Comparison of ENCODE assay signal across 24 cellular contexts in the genomic region with DNA sequence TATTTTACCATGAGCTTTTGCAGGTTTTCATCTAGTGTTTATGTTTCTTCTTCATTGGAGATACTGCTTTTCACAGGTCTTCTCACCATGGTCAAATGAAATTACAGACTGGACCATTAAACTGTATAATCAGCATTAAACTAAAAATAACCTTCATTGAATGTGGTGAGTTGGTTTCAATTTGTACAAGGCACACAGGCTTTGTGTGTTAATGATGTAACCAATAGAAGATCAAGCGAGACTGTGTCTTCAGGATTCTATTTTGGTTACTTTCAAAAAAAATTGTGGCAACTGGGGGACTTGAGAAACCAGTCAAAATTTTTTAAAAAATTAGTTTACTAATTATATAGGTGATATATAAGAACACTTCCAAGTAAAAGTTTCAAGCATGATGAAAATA. TPM values are rescaled to one million over a fixed set of nuclear protein-coding genes. Genes with fewer than 3 reads are reported as not detected.
DNase-seq lines count a peak whose midpoint lies in the region; ATAC-seq, FAIRE-seq and TF ChIP-seq lines count a peak whose summit lies in the region.
"Had no signal": no experiment of that assay in that cellular context is flagged by ENCODE, and none has a peak within 500 bp of the region (broad histone marks: within the 10 kb centered on the region; RNA-seq: fewer than 3 reads in every experiment).

No MANE protein-coding gene starts in this region.

- no peak overlapping the region for H4K8ac ChIP-seq in IMR-90 (ENCODE audit: low read depth in 2 of 2, low read length in 2 of 2)

- BruUV-seq in IMR-90 (replicated peaks; lab: Mats Ljungman, UMichigan) = no TSS peak
- BruUV-seq in GM12878 (replicated peaks; lab: Mats Ljungman, UMichigan) = no TSS peak

- H3K27me3 ChIP-seq in IMR-90 (ENCODE audit: control insufficient read depth, insufficient read depth, low read length) (no peaks in the 10 kb centered on the region), GM12878 (replicated peaks in 1 of 2; ENCODE audit: control insufficient read depth in 2 of 2, insufficient read depth in 2 of 2, low read length in 1 of 2) (no peaks in the 10 kb centered on the region)

- H3K4me1 ChIP-seq in A549 = no peaks in the 10 kb centered on the region
- no peaks in the 10 kb centered on the region for H3K4me1 ChIP-seq in IMR-90 (ENCODE audit: control insufficient read depth, insufficient read depth, low read length)
- peaks cover 3% of the 10 kb centered on the region; the same call in 1 of the 2 replicates for H3K4me1 ChIP-seq in GM12878 (ENCODE audit: control insufficient read depth, insufficient read depth, low read length)

- H2AK5ac ChIP-seq in IMR-90 (ENCODE audit: low read depth, low read length) = no peak overlapping the region

- H3K9ac ChIP-seq in IMR-90 (ENCODE audit: low read depth, low read length) = no peak overlapping the region
- H3K9ac ChIP-seq in GM12878 (ENCODE audit: control insufficient read depth, insufficient read depth, low read length) = no peak overlapping the region

- no peak for TF ChIP-seq EP300 in A549 (IDR thresholded peaks at IDR 0.05)
- no peak for TF ChIP-seq EP300 in GM12878 (IDR thresholded peaks at IDR 0.05; ENCODE audit: borderline replicate concordance in 1 of 2, control insufficient read depth in 1 of 2, low read depth in 2 of 2, low read length in 2 of 2)

- H3K18ac ChIP-seq in IMR-90 (ENCODE audit: low read depth, low read length) = no peak overlapping the region

- no peak overlapping the region for H3K23ac ChIP-seq in IMR-90 (ENCODE audit: low read depth, low read length)

- no peak overlapping the region for H2BK15ac ChIP-seq in IMR-90 (ENCODE audit: low read depth, low read length)

- no peak overlapping the region for H2AFZ ChIP-seq in IMR-90 (replicated peaks; ENCODE audit: low read length, poor library complexity)
- H2AFZ ChIP-seq in GM12878 (ENCODE audit: control insufficient read depth, low read depth, low read length) = no peak overlapping the region

- H3K9me1 ChIP-seq in IMR-90 (ENCODE audit: insufficient read depth, low read length) = no peaks in the 10 kb centered on the region

- ATAC-seq in A549 (no peak), IMR-90 (ENCODE audit: low read depth) (no peak), GM12878 (peak; percentile 46; the same call in 2 of the 3 replicates)
- ATAC-seq: HCT116, K562 had no signal

- TF ChIP-seq POLR2A in A549 (IDR thresholded peaks at IDR 0.05; ENCODE audit: low read length) = no peak
- TF ChIP-seq POLR2A in IMR-90 (IDR thresholded peaks at IDR 0.05; ENCODE audit: low read depth, low read length) = no peak
- TF ChIP-seq POLR2A in GM12878 (IDR thresholded peaks at IDR 0.05; ENCODE audit: low read depth, low read length) = no peak

- no peak for FAIRE-seq in A549 (lab: Jason Lieb, UNC)
- no peak for FAIRE-seq in GM12878 (lab: Jason Lieb, UNC)
- FAIRE-seq: GM12891, K562 had no signal

- H3K79me2 ChIP-seq in GM12878 (ENCODE audit: control insufficient read depth, insufficient read depth, low read length) = no peaks in the 10 kb centered on the region

- no peak overlapping the region for H4K91ac ChIP-seq in IMR-90 (ENCODE audit: insufficient read depth, low read depth, low read length)

- CTCF ChIA-PET in A549 (lab: Yijun Ruan, JAX) (no interaction called here), IMR-90 (lab: Yijun Ruan, JAX) (no interaction called here), GM12878 (lab: Yijun Ruan, JAX) (no interaction called here)

- intact Hi-C loops in IMR-90 (cut with micrococcal nuclease) = no loop called here
- intact Hi-C loops in GM12878 (cut with micrococcal nuclease; ENCODE audit: unreplicated experiment) = no loop called here

- POLR2A ChIA-PET in A549 (lab: Yijun Ruan, JAX) = no interaction called here
- POLR2A ChIA-PET in IMR-90 (lab: Charles Lee; ENCODE audit: unreplicated experiment) = no interaction called here
- POLR2A ChIA-PET in GM12878 (lab: Charles Lee) = no interaction called here

- H3K4me2 ChIP-seq in A549 (no peak overlapping the region), IMR-90 (ENCODE audit: low read depth, low read length) (no peak overlapping the region), GM12878 (ENCODE audit: control insufficient read depth, insufficient read depth) (0 out of 2 replicates have a peak overlapping the region, but pooled peaks have one; percentile 17)

- H4K20me1 ChIP-seq in IMR-90 (ENCODE audit: insufficient read depth, low read length) (no peaks in the 10 kb centered on the region), GM12878 (ENCODE audit: control insufficient read depth, insufficient read depth) (no peaks in the 10 kb centered on the region)

- H3K36me3 ChIP-seq in IMR-90 (ENCODE audit: control insufficient read depth, insufficient read depth, low read length) (no peaks in the 10 kb centered on the region), GM12878 (ENCODE audit: control insufficient read depth in 2 of 2, insufficient read depth in 2 of 2, low read length in 1 of 2) (no peaks in the 10 kb centered on the region)

- in situ Hi-C loops in IMR-90 (cut with MboI; ENCODE audit: low sequenced_read_pairs) (no loop called here), GM12878 (cut with MboI) (no loop called here)

- H3K79me1 ChIP-seq in IMR-90 (ENCODE audit: low read depth in 1 of 2, low read length in 2 of 2) = no peaks in the 10 kb centered on the region

- no peak for TF ChIP-seq RAD21 in A549 (conservative IDR thresholded peaks at IDR 0.05 in 1 of 2, IDR thresholded peaks at IDR 0.05 in 1 of 2)
- no peak for TF ChIP-seq RAD21 in IMR-90 (IDR thresholded peaks at IDR 0.05; ENCODE audit: low read length)
- TF ChIP-seq RAD21 in GM12878 (IDR thresholded peaks at IDR 0.05; ENCODE audit: insufficient read depth, low read depth, low read length) = no peak

- no peak overlapping the region for H3K4ac ChIP-seq in IMR-90 (ENCODE audit: low read depth, low read length)

- H2BK5ac ChIP-seq in IMR-90 (ENCODE audit: low read depth, low read length, poor library complexity, severe bottlenecking) = no peak overlapping the region

- no peak overlapping the region for H2BK20ac ChIP-seq in IMR-90 (ENCODE audit: low read depth, low read length)

- no peak overlapping the region for H3K4me3 ChIP-seq in A549
- H3K4me3 ChIP-seq in IMR-90 (ENCODE audit: insufficient read depth, low read depth, low read length) = no peak overlapping the region
- H3K4me3 ChIP-seq in GM12878 = no peak overlapping the region
- H3K4me3 ChIP-seq: K562 had no signal

- no peak overlapping the region for H2BK120ac ChIP-seq in IMR-90 (ENCODE audit: low read depth, low read length)

- no peak overlapping the region for H3K56ac ChIP-seq in IMR-90 (ENCODE audit: extremely low read depth, insufficient read depth, low read length)

- SMC1A ChIA-PET in GM12878 (lab: Charles Lee; ENCODE audit: uncharacterized antibody, unreplicated experiment) = interaction anchor here (0.8 to 1.6 kb wide), 3 partner anchors 44 to 60 kb away, joined by 3 read pairs; no protein-coding TSS in a partner anchor

- no peak overlapping the region for H4K5ac ChIP-seq in IMR-90 (ENCODE audit: low read depth, low read length)

- no peak overlapping the region for H3K14ac ChIP-seq in IMR-90 (replicated peaks; ENCODE audit: low read depth, low read length)

- RAD21 ChIA-PET in GM12878 (lab: Charles Lee; ENCODE audit: unreplicated experiment) = no interaction called here

- 63% methylated on average over 1 of the region's 1 CpG for WGBS in A549 (ENCODE audit: missing lambda C conversion rate)
- no CpG with 5 or more reads among the region's 1 CpG for WGBS in IMR-90 (ENCODE audit: extremely low coverage in 2 of 2, insufficient read length in 1 of 2), 2 experiments
- WGBS in GM12878 (ENCODE audit: insufficient coverage, insufficient replicate concordance, low lambda C conversion rate, missing lambda C conversion rate) = 44% methylated on average over 1 of the region's 1 CpG

- H2AK9ac ChIP-seq in IMR-90 (replicated peaks; ENCODE audit: low read depth, low read length, poor library complexity) = no peak overlapping the region

- dilution Hi-C loops in IMR-90 (cut with HindIII; ENCODE audit: low sequenced_read_pairs, unreplicated experiment) = no loop called here

- DNase-seq in A549 (ENCODE audit: low read depth in 1 of 2, low spot score in 1 of 2) = no peak
- peak; percentile 41 for DNase-seq in GM10266 (ENCODE audit: extremely low spot score)
- no peak for DNase-seq in IMR-90
- DNase-seq in GM12878 (ENCODE audit: low read depth, low spot score) = no peak
- no peak for DNase-seq in NCI-H2227 treated with DMSO at 0.1 percent for 48 hours (lab: John Stamatoyannopoulos, UW)
- DNase-seq in AG20443 (ENCODE audit: low spot score) = no peak
- DNase-seq in NCI-H2171 treated with DMSO at 0.1 percent for 48 hours (lab: John Stamatoyannopoulos, UW) = no peak
- DNase-seq: ACHN; AML-193; CD4-positive, alpha-beta T cell; DMS153; DMS79; GDM1; GOT3; H7; HFFc6; Karpas-422 had no signal

- H3K27ac ChIP-seq in A549 = no peak overlapping the region
- no peak overlapping the region for H3K27ac ChIP-seq in IMR-90 (ENCODE audit: insufficient read depth, low read length)
- no peak overlapping the region for H3K27ac ChIP-seq in GM12878 (ENCODE audit: control insufficient read depth, insufficient read depth)
- H3K27ac ChIP-seq: C4-2B had no signal

- TF ChIP-seq CTCF in A549 (IDR thresholded peaks at IDR 0.05) (no peak), GM10266 (IDR thresholded peaks at IDR 0.05; ENCODE audit: control insufficient read depth, insufficient read depth, low read depth, missing control alignments) (no peak), IMR-90 (conservative IDR thresholded peaks at IDR 0.05; ENCODE audit: low read depth, low read length) (no peak), GM12878 (IDR thresholded peaks at IDR 0.05 in 2 of 3, conservative IDR thresholded peaks at IDR 0.05 in 1 of 3; ENCODE audit: control insufficient read depth in 2 of 3, extremely low read depth in 1 of 3, insufficient read depth in 1 of 3, low read depth in 3 of 3, low read length in 3 of 3) (no peak)

- H3K9me3 ChIP-seq in A549 (peaks cover 4% of the 10 kb centered on the region; the same call in 2 of the 3 replicates), IMR-90 (ENCODE audit: control insufficient read depth, insufficient read depth, low read length) (no peaks in the 10 kb centered on the region), GM12878 (replicated peaks; ENCODE audit: control insufficient read depth, insufficient read depth, low read length) (no peaks in the 10 kb centered on the region; the same call in 2 of the 3 replicates)

RNA-seq across cellular contexts. Expression of a gene that starts 54.3 kb away (rescaled TPM):
- polyA plus RNA-seq in A549 (2011; rRNA removed) (not detected in 2 replicates), A549 (2017; fragmentation: RNase III; extraction: RNeasy Plus Mini Kit Qiagen cat#74134 plus additional on column Dnase treatment) (not detected in 3 replicates), IMR-90 (2012; rRNA removed) (not detected in 2 replicates), GM12878 (2011; rRNA removed) (407 and 443 TPM in 2 replicates), GM12878 (2014; fragmentation: Illumina TruSeq; extraction: Trizol) (204 and 282 TPM in 2 replicates), GM12878 (2014; fragmentation: Nextera tagmentation; extraction: Ambion mirVana) (100 to 1,000 TPM; 127 to 168 TPM), GM12878 (2014; rRNA removed) (99.5 and 114 TPM in 2 replicates), GM12878 (2016; fragmentation: Nextera tagmentation; extraction: Ambion mirVana) (10 to 100 TPM; 85.4 to 89.0 TPM)
- polyA plus RNA-seq in A549 (2012; cell fraction: cytosol; rRNA removed) = not detected in 2 replicates
- not detected in 2 replicates for polyA plus RNA-seq in A549 (2012; cell fraction: nucleus; rRNA removed)
- polyA minus RNA-seq in A549 (2011; rRNA and poly(A)+ RNA removed) = not detected in 2 replicates
- total RNA-seq in IMR-90 (2012; rRNA removed) (not detected in 2 replicates), GM12878 (2014; rRNA removed) (88.3 and 106 TPM in 2 replicates), GM12878 (2014; rRNA removed; fragmentation: Illumina TruSeq; extraction: Trizol) (101 and 110 TPM in 2 replicates), GM12878 (2021) (81.5 and 100 TPM in 2 replicates)
- polyA plus RNA-seq in IMR-90 (2012; cell fraction: cytosol; rRNA removed) = not detected in 2 replicates
- not detected in 2 replicates for polyA plus RNA-seq in IMR-90 (2012; cell fraction: nucleus; rRNA removed; ENCODE audit: low replicate concordance)
- 169 and 182 TPM in 2 replicates for total RNA-seq in GM12878 (2013; cell fraction: nucleolus; rRNA removed)
- 153 TPM for polyA plus RNA-seq in GM12878 (2011; ENCODE audit: low read depth)
- 232 and 305 TPM in 2 replicates for polyA plus RNA-seq in GM12878 (2011; cell fraction: cytosol; rRNA removed)
- 125 and 223 TPM in 2 replicates for polyA plus RNA-seq in GM12878 (2011; cell fraction: nucleus; rRNA removed)
- polyA plus RNA-seq in GM12878 (2012) = 108 and 227 TPM in 2 replicates
- polyA minus RNA-seq in GM12878 (2011; rRNA and poly(A)+ RNA removed) = 212 and 219 TPM in 2 replicates
- 54.7 and 59.2 TPM in 2 replicates for polyA minus RNA-seq in GM12878 (2011; cell fraction: cytosol; rRNA and poly(A)+ RNA removed)
- polyA minus RNA-seq in GM12878 (2011; cell fraction: nucleus; rRNA and poly(A)+ RNA removed) = 48.6 and 51.3 TPM in 2 replicates
- total RNA-seq: A172, Daoy, H7, HFFc6, K562 had no signal
- polyA plus RNA-seq: BJ had no signal

Comparison
In these comparisons a context has a peak if more than half of its experiments do, and no peak if none do; other contexts are left out.
1. RNA of a gene that starts 54.3 kb away (polyA plus RNA-seq): 85.4 to 443 TPM in GM12878; not detected in A549 and not detected in IMR-90; every median in the first group is over 10 times any median in the second.